Comparison of ENCODE assay signal across 9 cellular contexts in genomic region chr2:205687018-205687956, GRCh38.
DNase-seq lines count a peak whose midpoint lies in the region; ATAC-seq and TF ChIP-seq lines count a peak whose summit lies in the region.
"Had no signal": no experiment of that assay in that cellular context is flagged by ENCODE, and none has a peak within 500 bp of the region (broad histone marks: within the 10 kb centered on the region; RNA-seq: fewer than 3 reads in every experiment).

No MANE protein-coding gene starts in this region.

- H3K27me3 ChIP-seq in mucosa of rectum (ENCODE audit: control insufficient read depth in 2 of 2, insufficient read depth in 2 of 2, low read length in 2 of 2), result peaks cover 23 to 40% of the 10 kb centered on the region in 2 donors

- no peak for DNase-seq in stimulated activated naive CD8-positive, alpha-beta T cell treated with anti-CD3 and anti-CD28 coated beads, Interleukin-15, Interleukin-2, amounts not matched to agents 100 U/mL and 50 U/mL, for 24 hours
- no peak for DNase-seq in GM13976 (ENCODE audit: low spot score)
- DNase-seq in NCI-H774 (lab: John Stamatoyannopoulos, UW), result no peak
- DNase-seq: NCI-H2029 treated with DMSO at 0.1 percent for 48 hours had no signal

- H3K27ac ChIP-seq in mucosa of rectum (ENCODE audit: low read depth in 2 of 2, low read length in 2 of 2), result peak overlapping the region in 1 of 2 donors; percentile 32

- peaks cover 30% of the 10 kb centered on the region for H3K4me1 Mint-ChIP-seq in stimulated activated naive CD8-positive, alpha-beta T cell treated with anti-CD3 and anti-CD28 coated beads, Interleukin-15, Interleukin-2, amounts not matched to agents 100 ng/mL and 50 ng/mL, for 24 hours (ENCODE audit: low read depth)
- H3K4me1 Mint-ChIP-seq in dendritic cell treated with granulocyte-macrophage colony-stimulating factor and Interleukin-4, amounts not matched to agents 40 ng/mL and 50 ng/mL, for 4 days (ENCODE audit: low read depth), result peaks cover 58% of the 10 kb centered on the region

- in situ Hi-C loops in GM13976 (cut with MboI; ENCODE audit: low sequenced_read_pairs, unreplicated experiment), result no loop called here

- H3K27ac Mint-ChIP-seq in stimulated activated naive CD8-positive, alpha-beta T cell treated with anti-CD3 and anti-CD28 coated beads, Interleukin-15, Interleukin-2, amounts not matched to agents 100 ng/mL and 50 ng/mL, for 24 hours, result no peak overlapping the region
- peak overlapping the region; percentile 89 for H3K27ac Mint-ChIP-seq in dendritic cell treated with granulocyte-macrophage colony-stimulating factor and Interleukin-4, amounts not matched to agents 40 ng/mL and 50 ng/mL, for 4 days

- ATAC-seq in stimulated activated naive CD8-positive, alpha-beta T cell treated with anti-CD3 and anti-CD28 coated beads, Interleukin-15, Interleukin-2, amounts not matched to agents 100 U/mL and 50 U/mL, for 24 hours, result no peak
- no peak for ATAC-seq in GM21619 (IDR thresholded peaks at IDR 0.05; ENCODE audit: unreplicated experiment)
- no peak for ATAC-seq in HG02571 (IDR thresholded peaks at IDR 0.05; ENCODE audit: unreplicated experiment)

- peaks cover 70% of the 10 kb centered on the region for H3K27me3 Mint-ChIP-seq in stimulated activated naive CD8-positive, alpha-beta T cell treated with anti-CD3 and anti-CD28 coated beads, Interleukin-15, Interleukin-2, amounts not matched to agents 100 ng/mL and 50 ng/mL, for 24 hours
- H3K27me3 Mint-ChIP-seq in dendritic cell treated with granulocyte-macrophage colony-stimulating factor and Interleukin-4, amounts not matched to agents 40 ng/mL and 50 ng/mL, for 4 days, result peaks cover 79% of the 10 kb centered on the region

- H3K36me3 ChIP-seq in mucosa of rectum (ENCODE audit: control insufficient read depth in 2 of 2, insufficient read depth in 2 of 2, low read length in 2 of 2), result no peaks in the 10 kb centered on the region

- no peak overlapping the region for H3K9ac ChIP-seq in mucosa of rectum (ENCODE audit: low read depth in 1 of 2, low read length in 2 of 2)

- peak overlapping the region; percentile 47 to 77 for H3K4me3 ChIP-seq in mucosa of rectum (ENCODE audit: low read length in 2 of 2)

- H3K4me1 ChIP-seq in mucosa of rectum (ENCODE audit: control insufficient read depth in 2 of 2, insufficient read depth in 2 of 2, low read length in 2 of 2), result peaks cover 5 to 15% of the 10 kb centered on the region in 2 donors

- intact Hi-C loops in dendritic cell treated with granulocyte-macrophage colony-stimulating factor and Interleukin-4, amounts not matched to agents 40 ng/mL and 50 ng/mL, for 4 days (cut with micrococcal nuclease), result no loop called here

- no peaks in the 10 kb centered on the region for H3K9me3 ChIP-seq in mucosa of rectum (ENCODE audit: control insufficient read depth in 2 of 2, low read length in 2 of 2)

- H3K4me3 Mint-ChIP-seq in stimulated activated naive CD8-positive, alpha-beta T cell treated with anti-CD3 and anti-CD28 coated beads, Interleukin-15, Interleukin-2, amounts not matched to agents 100 ng/mL and 50 ng/mL, for 24 hours, result peak overlapping the region; percentile 78
- peak overlapping the region; percentile 86 for H3K4me3 Mint-ChIP-seq in dendritic cell treated with granulocyte-macrophage colony-stimulating factor and Interleukin-4, amounts not matched to agents 40 ng/mL and 50 ng/mL, for 4 days

- no peaks in the 10 kb centered on the region for H3K9me3 Mint-ChIP-seq in stimulated activated naive CD8-positive, alpha-beta T cell treated with anti-CD3 and anti-CD28 coated beads, Interleukin-15, Interleukin-2, amounts not matched to agents 100 ng/mL and 50 ng/mL, for 24 hours
- no peaks in the 10 kb centered on the region for H3K9me3 Mint-ChIP-seq in dendritic cell treated with granulocyte-macrophage colony-stimulating factor and Interleukin-4, amounts not matched to agents 40 ng/mL and 50 ng/mL, for 4 days

- TF ChIP-seq CTCF in GM13976 (IDR thresholded peaks at IDR 0.05; ENCODE audit: borderline replicate concordance, control extremely low read depth, extremely low read depth, insufficient read depth, missing control alignments), result no peak

- H3K36me3 Mint-ChIP-seq in stimulated activated naive CD8-positive, alpha-beta T cell treated with anti-CD3 and anti-CD28 coated beads, Interleukin-15, Interleukin-2, amounts not matched to agents 100 ng/mL and 50 ng/mL, for 24 hours (ENCODE audit: low read depth), result no peaks in the 10 kb centered on the region
- peaks cover 90% of the 10 kb centered on the region for H3K36me3 Mint-ChIP-seq in dendritic cell treated with granulocyte-macrophage colony-stimulating factor and Interleukin-4, amounts not matched to agents 40 ng/mL and 50 ng/mL, for 4 days (ENCODE audit: low read depth)
